In genomic region chr16:19524356-19524865, GRCh38 we compare ENCODE assay signal across 8 cellular contexts. TPM values are rescaled to one million over a fixed set of nuclear protein-coding genes. Genes with fewer than 3 reads are reported as not detected.
DNase-seq lines count a peak whose midpoint lies in the region; ATAC-seq lines count a peak whose summit lies in the region.

No MANE protein-coding gene starts in this region.

- H3K9me3 Mint-ChIP-seq in activated T-cell treated with anti-CD3 and anti-CD28 coated beads, Interleukin-2, amount 50 U/mL, for 72 hours, result no peaks in the 10 kb centered on the region

- H3K4me1 Mint-ChIP-seq in activated T-cell treated with anti-CD3 and anti-CD28 coated beads, Interleukin-2, amount 50 U/mL, for 72 hours (ENCODE audit: low read depth), result peaks cover 40% of the 10 kb centered on the region

- H3K27me3 Mint-ChIP-seq in activated T-cell treated with anti-CD3 and anti-CD28 coated beads, Interleukin-2, amount 50 U/mL, for 72 hours (ENCODE audit: low read depth), result no peaks in the 10 kb centered on the region

- intact Hi-C loops in left ventricle myocardium superior (cut with micrococcal nuclease), result no loop called here

- H3K27ac ChIP-seq in HUES64 (ENCODE audit: low read depth, low read length) (no peak overlapping the region), rectal smooth muscle tissue (ENCODE audit: low read depth, low read length) (no peak overlapping the region)

- H3K27me3 ChIP-seq in HUES64 (ENCODE audit: insufficient read depth, low read length) (no peaks in the 10 kb centered on the region), rectal smooth muscle tissue (ENCODE audit: control insufficient read depth, insufficient read depth, low read length) (no peaks in the 10 kb centered on the region)

- peak overlapping the region; percentile 67 for H3K9ac ChIP-seq in HUES64 (ENCODE audit: low read depth, low read length)
- H3K9ac ChIP-seq in rectal smooth muscle tissue (ENCODE audit: low read length), result peak overlapping the region; percentile 2

- DNase-seq in C1 segment of cervical spinal cord (lab: John Stamatoyannopoulos, UW) (peak in 11 of 14 donors; percentile 27 to 74 (median 57)), left ventricle myocardium superior (no peak), LoVo (ENCODE audit: low spot score) (no peak)
- peak in 1 of 2 donors; percentile 8 for DNase-seq in activated T-cell treated with anti-CD3 and anti-CD28 coated beads, Interleukin-2, amount 50 U/mL, for 72 hours
- no peak for DNase-seq in NK-92 treated with Interleukin-12 subunit alpha and Interleukin-12 subunit beta, amount 100 ng/mL, for 24 hours (lab: John Stamatoyannopoulos, UW)

- 1% methylated on average over 18 of the region's 18 CpGs for WGBS in HUES64

- H3K9me3 ChIP-seq in HUES64 (ENCODE audit: insufficient read depth, low read depth, low read length), result no peaks in the 10 kb centered on the region

- peak overlapping the region; percentile 91 to 94 for H3K4me3 Mint-ChIP-seq in activated T-cell treated with anti-CD3 and anti-CD28 coated beads, Interleukin-2, amount 50 U/mL, for 72 hours

- H3K36me3 ChIP-seq in HUES64 (ENCODE audit: insufficient read depth, low read length) (peaks cover 18% of the 10 kb centered on the region), rectal smooth muscle tissue (ENCODE audit: control insufficient read depth, insufficient read depth, low read length) (no peaks in the 10 kb centered on the region)

- peaks cover 4 to 10% of the 10 kb centered on the region in 2 donors for H3K36me3 Mint-ChIP-seq in activated T-cell treated with anti-CD3 and anti-CD28 coated beads, Interleukin-2, amount 50 U/mL, for 72 hours (ENCODE audit: insufficient read depth in 2 of 2)

- peak overlapping the region; percentile 35 for H3K27ac Mint-ChIP-seq in activated T-cell treated with anti-CD3 and anti-CD28 coated beads, Interleukin-2, amount 50 U/mL, for 72 hours

- peaks cover 16% of the 10 kb centered on the region for H3K4me1 ChIP-seq in HUES64 (ENCODE audit: insufficient read depth, low read length)
- H3K4me1 ChIP-seq in rectal smooth muscle tissue (ENCODE audit: control insufficient read depth, insufficient read depth, low read length), result peaks cover 3% of the 10 kb centered on the region

- H3K4me3 ChIP-seq in HUES64 (ENCODE audit: low read length), result peak overlapping the region; percentile 80
- H3K4me3 ChIP-seq in rectal smooth muscle tissue (ENCODE audit: low read length), result peak overlapping the region; percentile 98

- peak in 1 of 2 donors; percentile 0 for ATAC-seq in activated T-cell treated with anti-CD3 and anti-CD28 coated beads, Interleukin-2, amount 50 U/mL, for 72 hours (replicated peaks in 1 of 2)
- ATAC-seq in left ventricle myocardium superior (peak; percentile 1), HG03280 (IDR thresholded peaks at IDR 0.05; ENCODE audit: unreplicated experiment) (no peak)

RNA-seq across cellular contexts. Expression of gene CCP110, which starts 0.7 kb away (rescaled TPM):
- 11.9 TPM for polyA plus RNA-seq in HUES64 (2013, experiment 1 of 2)
- 11.0 TPM for polyA plus RNA-seq in HUES64 (2013, experiment 2 of 2)
- total RNA-seq in activated T-cell treated with anti-CD3 and anti-CD28 coated beads, Interleukin-2, amount 50 U/mL, for 72 hours, result 10 to 100 TPM; 22.9 to 30.2 TPM
- 9.2 TPM for total RNA-seq in left ventricle myocardium superior

RNA-seq across cellular contexts. Expression of gene GDE1, which starts 2.5 kb away (rescaled TPM):
- 46.0 TPM for polyA plus RNA-seq in HUES64 (2013, experiment 1 of 2)
- 41.5 TPM for polyA plus RNA-seq in HUES64 (2013, experiment 2 of 2)
- total RNA-seq in activated T-cell treated with anti-CD3 and anti-CD28 coated beads, Interleukin-2, amount 50 U/mL, for 72 hours, result 10 to 100 TPM; 26.3 TPM
- total RNA-seq in left ventricle myocardium superior, result 110 TPM

RNA-seq across cellular contexts. Expression of gene VPS35L, which starts 31.1 kb away (rescaled TPM):
- polyA plus RNA-seq in HUES64 (2013, experiment 1 of 2), result 33.0 TPM
- polyA plus RNA-seq in HUES64 (2013, experiment 2 of 2), result 37.6 TPM
- 10 to 100 TPM; 46.5 to 57.8 TPM for total RNA-seq in activated T-cell treated with anti-CD3 and anti-CD28 coated beads, Interleukin-2, amount 50 U/mL, for 72 hours
- 22.4 TPM for total RNA-seq in left ventricle myocardium superior

Comparison
In these comparisons a context has a peak if more than half of its experiments do, and no peak if none do; other contexts are left out.
1. DNase-seq: peak in C1 segment of cervical spinal cord (11 of 14); none in left ventricle myocardium superior (single experiment), LoVo (single experiment) and NK-92 treated with Interleukin-12 subunit alpha and Interleukin-12 subunit beta, amount 100 ng/mL, for 24 hours (single experiment).